In the genomic region with DNA sequence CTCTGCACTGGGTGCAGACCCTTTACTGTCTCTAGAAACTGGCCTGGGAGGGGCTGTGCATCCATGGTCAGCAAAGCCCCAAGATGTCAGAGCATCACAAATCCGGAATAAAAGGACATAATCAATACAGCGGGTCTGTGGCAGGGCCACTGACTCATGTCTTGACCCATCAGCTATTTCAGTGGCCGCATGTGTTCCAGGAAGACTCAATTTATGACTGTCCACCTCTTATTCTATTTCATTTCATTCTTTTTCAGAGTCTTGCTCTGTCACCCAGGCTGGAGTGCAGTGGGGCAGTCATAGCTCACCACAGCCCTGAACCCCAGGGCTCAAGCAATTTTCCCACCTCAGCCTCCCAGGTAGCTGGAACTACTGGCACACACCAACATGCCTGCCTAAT, we compare ENCODE assay signal across 26 cellular contexts. TPM values are rescaled to one million over a fixed set of nuclear protein-coding genes. Genes with fewer than 3 reads are reported as not detected.
A peak's percentile ranks its signal among the peaks of the same experiment; 100 is the strongest.
DNase-seq lines count a peak whose midpoint lies in the region; ATAC-seq and TF ChIP-seq lines count a peak whose summit lies in the region.
"Had no signal": no experiment of that assay in that cellular context is flagged by ENCODE, and none has a peak within 500 bp of the region (broad histone marks: within the 10 kb centered on the region; RNA-seq: fewer than 3 reads in every experiment).

No MANE protein-coding gene starts in this region.

- TF ChIP-seq POLR2A in lower leg skin (IDR thresholded peaks at IDR 0.05) = no peak

- H3K27ac ChIP-seq in naive thymus-derived CD4-positive, alpha-beta T cell (ENCODE audit: low read depth, low read length) = peak overlapping the region; percentile 28
- peak overlapping the region; percentile 75 for H3K27ac ChIP-seq in temporal lobe (ENCODE audit: low read depth, low read length)
- H3K27ac ChIP-seq: epithelial cell of prostate, pancreas, PC-9, spleen, tibial artery had no signal

- H3K36me3 Mint-ChIP-seq in activated naive CD4-positive, alpha-beta T cell treated with anti-CD3 and anti-CD28 coated beads, Interleukin-2, amount 50 U/mL, for 72 hours = no peaks in the 10 kb centered on the region
- H3K36me3 Mint-ChIP-seq in activated naive CD8-positive, alpha-beta T cell treated with anti-CD3 and anti-CD28 coated beads, Interleukin-2, amount 50 U/mL, for 24 hours (ENCODE audit: low read depth) = peaks cover 2% of the 10 kb centered on the region
- peaks cover 0 to 23% (median 4%) of the 10 kb centered on the region in 5 donors for H3K36me3 Mint-ChIP-seq in naive thymus-derived CD4-positive, alpha-beta T cell

- H3K27me3 Mint-ChIP-seq in activated naive CD8-positive, alpha-beta T cell treated with anti-CD3 and anti-CD28 coated beads, Interleukin-2, amount 50 U/mL, for 24 hours = no peaks in the 10 kb centered on the region
- H3K27me3 Mint-ChIP-seq in naive thymus-derived CD4-positive, alpha-beta T cell = no peaks in the 10 kb centered on the region

- H3K9me3 Mint-ChIP-seq in activated naive CD4-positive, alpha-beta T cell treated with anti-CD3 and anti-CD28 coated beads, Interleukin-2, amount 50 U/mL, for 72 hours = no peaks in the 10 kb centered on the region
- no peaks in the 10 kb centered on the region for H3K9me3 Mint-ChIP-seq in activated naive CD8-positive, alpha-beta T cell treated with anti-CD3 and anti-CD28 coated beads, Interleukin-2, amount 50 U/mL, for 24 hours
- peaks cover 0 to 1% (median 0%) of the 10 kb centered on the region in 11 donors for H3K9me3 Mint-ChIP-seq in naive thymus-derived CD4-positive, alpha-beta T cell

- H3K36me3 ChIP-seq in naive thymus-derived CD4-positive, alpha-beta T cell (ENCODE audit: control insufficient read depth in 2 of 3, insufficient read depth in 3 of 3, low read length in 3 of 3) = peaks cover 0 to 71% (median 31%) of the 10 kb centered on the region in 3 experiments

- H3K4me1 ChIP-seq in naive thymus-derived CD4-positive, alpha-beta T cell (ENCODE audit: control insufficient read depth in 2 of 2, insufficient read depth in 2 of 2, low read length in 2 of 2) = no peaks in the 10 kb centered on the region
- H3K4me1 ChIP-seq: pancreas, spleen, tibial artery had no signal

- ATAC-seq in activated naive CD4-positive, alpha-beta T cell treated with anti-CD3 and anti-CD28 coated beads, Interleukin-2, amount 50 U/mL, for 72 hours = peak in 1 of 2 donors; percentile 55
- ATAC-seq in activated naive CD8-positive, alpha-beta T cell treated with anti-CD3 and anti-CD28 coated beads, Interleukin-2, amount 50 U/mL, for 24 hours = no peak
- no peak for ATAC-seq in naive thymus-derived CD4-positive, alpha-beta T cell
- ATAC-seq in GM18873 (IDR thresholded peaks at IDR 0.05; ENCODE audit: low FRiP score, unreplicated experiment) = no peak
- ATAC-seq: pancreas, right cardiac atrium had no signal

- no peak for TF ChIP-seq CTCF in lower leg skin (IDR thresholded peaks at IDR 0.05)

- no peaks in the 10 kb centered on the region for H3K27me3 ChIP-seq in naive thymus-derived CD4-positive, alpha-beta T cell (ENCODE audit: control insufficient read depth in 2 of 2, insufficient read depth in 2 of 2, low read length in 2 of 2)
- H3K27me3 ChIP-seq: pancreas, spleen, tibial artery had no signal

- intact Hi-C loops in naive thymus-derived CD4-positive, alpha-beta T cell (cut with micrococcal nuclease) = no loop called here
- intact Hi-C loops in lower leg skin (cut with DNase I; ENCODE audit: low total_unique reads) = no loop called here

- CTCF ChIA-PET in naive thymus-derived CD4-positive, alpha-beta T cell (lab: Charles Lee) = no interaction called here

- H3K4me3 Mint-ChIP-seq in activated naive CD8-positive, alpha-beta T cell treated with anti-CD3 and anti-CD28 coated beads, Interleukin-2, amount 50 U/mL, for 24 hours = no peak overlapping the region
- H3K4me3 Mint-ChIP-seq in naive thymus-derived CD4-positive, alpha-beta T cell = no peak overlapping the region

- peaks cover 16% of the 10 kb centered on the region for H3K4me1 Mint-ChIP-seq in activated naive CD8-positive, alpha-beta T cell treated with anti-CD3 and anti-CD28 coated beads, Interleukin-2, amount 50 U/mL, for 24 hours
- H3K4me1 Mint-ChIP-seq in naive thymus-derived CD4-positive, alpha-beta T cell = peaks cover 0 to 7% (median 0%) of the 10 kb centered on the region in 7 donors

- DNase-seq in activated naive CD4-positive, alpha-beta T cell treated with anti-CD3 and anti-CD28 coated beads, Interleukin-2, amount 50 U/mL, for 72 hours (ENCODE audit: low spot score in 2 of 2) = no peak
- no peak for DNase-seq in activated naive CD4-positive, alpha-beta T cell treated with Interleukin-2 at 50 U/mL for 16 hours
- no peak for DNase-seq in activated naive CD8-positive, alpha-beta T cell treated with anti-CD3 and anti-CD28 coated beads, Interleukin-2, amount 50 U/mL, for 24 hours
- DNase-seq in naive thymus-derived CD4-positive, alpha-beta T cell = no peak
- DNase-seq in NCI-H2081 (lab: John Stamatoyannopoulos, UW) (no peak), lower leg skin (ENCODE audit: low spot score in 2 of 2) (no peak)
- DNase-seq: activated CD4-positive, alpha-beta T cell treated with anti-CD3 and anti-CD28 coated beads, Interleukin-2, amount 50 U/mL, for 1 hour; activated CD8-positive, alpha-beta memory T cell treated with anti-CD3 and anti-CD28 coated beads, Interleukin-2, amount 50 U/mL, for 48 hours; cerebellar nuclear complex; HCEC 1CT; Karpas-422; MV-4-11; NCI-H2171; NCI-H524; NK-92 treated with Interleukin-12 subunit alpha and Interleukin-12 subunit beta, amount 100 ng/mL, for 24 hours; pancreas; PC-9; right cardiac atrium; SHP77 treated with DMSO at 0.1 percent for 48 hours; spleen; stimulated activated CD4-positive, alpha-beta T cell treated with anti-CD3 and anti-CD28 coated beads, Interleukin-2, amount 100 ng/mL, for 48 hours; stimulated activated naive CD4-positive, alpha-beta T cell; tibial artery had no signal

- H3K4me3 ChIP-seq in naive thymus-derived CD4-positive, alpha-beta T cell (ENCODE audit: low read length) = no peak overlapping the region
- H3K4me3 ChIP-seq in lower leg skin (ENCODE audit: low read depth, poor library complexity, severe bottlenecking) = no peak overlapping the region
- H3K4me3 ChIP-seq: pancreas, PC-9, spleen, tibial artery had no signal

- H3K27ac Mint-ChIP-seq in activated naive CD4-positive, alpha-beta T cell treated with anti-CD3 and anti-CD28 coated beads, Interleukin-2, amount 50 U/mL, for 72 hours = peak overlapping the region; percentile 13 to 83
- H3K27ac Mint-ChIP-seq in activated naive CD8-positive, alpha-beta T cell treated with anti-CD3 and anti-CD28 coated beads, Interleukin-2, amount 50 U/mL, for 24 hours = peak overlapping the region; percentile 66
- peak overlapping the region in 4 of 9 donors; percentile 47 to 80 (median 65) for H3K27ac Mint-ChIP-seq in naive thymus-derived CD4-positive, alpha-beta T cell

- 96 to 98% methylated on average over 3 of the region's 3 CpGs for WGBS in lower leg skin, 2 donors

- POLR2A ChIA-PET in naive thymus-derived CD4-positive, alpha-beta T cell (lab: Charles Lee) = no interaction called here

- H3K9me3 ChIP-seq in naive thymus-derived CD4-positive, alpha-beta T cell (ENCODE audit: control insufficient read depth in 2 of 3, low read length in 3 of 3) = no peaks in the 10 kb centered on the region
- H3K9me3 ChIP-seq: pancreas, spleen, tibial artery had no signal

RNA-seq across cellular contexts. Expression of gene PEX11G, which starts 53.2 kb away (rescaled TPM):
- under 1 TPM; 0.27 to 0.74 TPM for total RNA-seq in activated naive CD4-positive, alpha-beta T cell treated with anti-CD3 and anti-CD28 coated beads, Interleukin-2, amount 50 U/mL, for 72 hours
- total RNA-seq in naive thymus-derived CD4-positive, alpha-beta T cell = 1 to 10 TPM in 1 of 5 experiments, under 1 TPM in 4; 0.59 to 1.2 (median 0.76) TPM
- 1 to 10 TPM in 1 of 2 donors, under 1 TPM in 1; 0.89 to 1.6 TPM for polyA plus RNA-seq in naive thymus-derived CD4-positive, alpha-beta T cell
- total RNA-seq in temporal lobe = 0.25 TPM
- total RNA-seq in lower leg skin = 1 to 10 TPM; 3.2 to 8.2 (median 4.7) TPM
